In genomic region chr5:69492391-69493234, GRCh38 we compare ENCODE assay signal across 1 cellular context.
TF ChIP-seq lines count a peak whose summit lies in the region.

A gene with protein sequence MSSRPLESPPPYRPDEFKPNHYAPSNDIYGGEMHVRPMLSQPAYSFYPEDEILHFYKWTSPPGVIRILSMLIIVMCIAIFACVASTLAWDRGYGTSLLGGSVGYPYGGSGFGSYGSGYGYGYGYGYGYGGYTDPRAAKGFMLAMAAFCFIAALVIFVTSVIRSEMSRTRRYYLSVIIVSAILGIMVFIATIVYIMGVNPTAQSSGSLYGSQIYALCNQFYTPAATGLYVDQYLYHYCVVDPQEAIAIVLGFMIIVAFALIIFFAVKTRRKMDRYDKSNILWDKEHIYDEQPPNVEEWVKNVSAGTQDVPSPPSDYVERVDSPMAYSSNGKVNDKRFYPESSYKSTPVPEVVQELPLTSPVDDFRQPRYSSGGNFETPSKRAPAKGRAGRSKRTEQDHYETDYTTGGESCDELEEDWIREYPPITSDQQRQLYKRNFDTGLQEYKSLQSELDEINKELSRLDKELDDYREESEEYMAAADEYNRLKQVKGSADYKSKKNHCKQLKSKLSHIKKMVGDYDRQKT (plus strand): TSS chr5:69492790. CDS start chr5:69504245, 11,455 bp downstream.

TF ChIP-seq in HepG2, 621 proteins besides CTCF, POLR2A, EP300 and RAD21 (continued from another document and continues in another):
- TF ChIP-seq ZNF282 (IDR thresholded peaks at IDR 0.05; ENCODE audit: partially characterized antibody) (no peak), MXI1 (IDR thresholded peaks at IDR 0.05; ENCODE audit: borderline replicate concordance, low read depth, low read length) (peak; percentile 71; the same call in 1 of the 3 replicates), NFRKB (IDR thresholded peaks at IDR 0.05) (no peak), THYN1 (CRISPR knock-in tag; IDR thresholded peaks at IDR 0.05; ENCODE audit: borderline replicate concordance, low read depth) (no peak), NR3C1 (CRISPR knock-in tag; IDR thresholded peaks at IDR 0.05) (no peak), PAWR (CRISPR knock-in tag; IDR thresholded peaks at IDR 0.05; ENCODE audit: borderline replicate concordance) (no peak), PHF8 (CRISPR knock-in tag; IDR thresholded peaks at IDR 0.05) (peak; percentile 85), SP4 (CRISPR knock-in tag; IDR thresholded peaks at IDR 0.05) (peak; percentile 51), FOXP1 (IDR thresholded peaks at IDR 0.05) (no peak), FOXP1 (CRISPR knock-in tag; IDR thresholded peaks at IDR 0.05) (no peak; the same call in 1 of the 2 replicates), HOXA7 (CRISPR knock-in tag; IDR thresholded peaks at IDR 0.05) (0 out of 2 replicates have a peak, but pooled peaks have one; percentile 60), ZBTB7B (CRISPR knock-in tag; IDR thresholded peaks at IDR 0.05) (peak; percentile 54), MED8 (CRISPR knock-in tag; IDR thresholded peaks at IDR 0.05; ENCODE audit: insufficient replicate concordance) (peak; percentile 78), NFYC (CRISPR knock-in tag; IDR thresholded peaks at IDR 0.05) (peak; percentile 43), ISL2 (CRISPR knock-in tag; IDR thresholded peaks at IDR 0.05) (peak; percentile 6; the same call in 1 of the 2 replicates), RARG (CRISPR knock-in tag; IDR thresholded peaks at IDR 0.05; ENCODE audit: low read depth) (peak; percentile 86; the same call in 1 of the 2 replicates), ZNF572 (CRISPR knock-in tag; IDR thresholded peaks at IDR 0.05) (peak; percentile 98), DPF2 (CRISPR knock-in tag; IDR thresholded peaks at IDR 0.05; ENCODE audit: borderline replicate concordance, low read depth) (no peak), CBX1 (IDR thresholded peaks at IDR 0.05; ENCODE audit: low read depth) (no peak), ELF1 (CRISPR knock-in tag; IDR thresholded peaks at IDR 0.05) (peak; percentile 43), CCDC6 (CRISPR knock-in tag; IDR thresholded peaks at IDR 0.05) (peak; percentile 77; the same call in 1 of the 2 replicates), STAT5B (CRISPR knock-in tag; IDR thresholded peaks at IDR 0.05) (no peak), MAFG (CRISPR knock-in tag; IDR thresholded peaks at IDR 0.05) (no peak), ZNF331 (CRISPR knock-in tag; IDR thresholded peaks at IDR 0.05) (peak; percentile 48; the same call in 1 of the 2 replicates), ATF4 (CRISPR knock-in tag; IDR thresholded peaks at IDR 0.05) (no peak; a peak in 1 of 4 replicates), MAFK (conservative IDR thresholded peaks at IDR 0.05 in 1 of 2, IDR thresholded peaks at IDR 0.05 in 1 of 2; ENCODE audit: low read length in 2 of 2) (no peak), KLF16 (CRISPR knock-in tag; IDR thresholded peaks at IDR 0.05) (peak in 1 of 2 experiments; percentile 48; a peak in 1 of 4 replicates), MTA1 (CRISPR knock-in tag; IDR thresholded peaks at IDR 0.05; ENCODE audit: borderline replicate concordance) (peak; percentile 72; the same call in 1 of the 2 replicates), GABPA (IDR thresholded peaks at IDR 0.05; ENCODE audit: low read depth, low read length) (no peak), GABPA (CRISPR knock-in tag; IDR thresholded peaks at IDR 0.05; ENCODE audit: low read depth) (0 out of 2 replicates have a peak, but pooled peaks have one; percentile 7), ZNF709 (CRISPR knock-in tag; IDR thresholded peaks at IDR 0.05) (0 out of 2 replicates have a peak, but pooled peaks have one; percentile 52), POLR2G (IDR thresholded peaks at IDR 0.05; ENCODE audit: low read depth, low read length) (peak; percentile 83), ZMYM4 (CRISPR knock-in tag; IDR thresholded peaks at IDR 0.05) (peak; percentile 91), ZNF292 (CRISPR knock-in tag; IDR thresholded peaks at IDR 0.05; ENCODE audit: borderline replicate concordance, low read depth) (peak; percentile 89)
- TF ChIP-seq, protein P1, sequence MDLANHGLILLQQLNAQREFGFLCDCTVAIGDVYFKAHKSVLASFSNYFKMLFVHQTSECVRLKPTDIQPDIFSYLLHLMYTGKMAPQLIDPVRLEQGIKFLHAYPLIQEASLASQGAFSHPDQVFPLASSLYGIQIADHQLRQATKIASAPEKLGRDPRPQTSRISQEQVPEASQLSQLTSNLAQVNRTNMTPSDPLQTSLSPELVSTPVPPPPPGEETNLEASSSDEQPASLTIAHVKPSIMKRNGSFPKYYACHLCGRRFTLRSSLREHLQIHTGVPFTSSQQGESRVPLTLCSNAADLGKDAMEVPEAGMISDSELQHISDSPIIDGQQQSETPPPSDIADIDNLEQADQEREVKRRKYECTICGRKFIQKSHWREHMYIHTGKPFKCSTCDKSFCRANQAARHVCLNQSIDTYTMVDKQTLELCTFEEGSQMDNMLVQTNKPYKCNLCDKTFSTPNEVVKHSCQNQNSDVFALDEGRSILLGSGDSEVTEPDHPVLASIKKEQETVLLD (CRISPR knock-in tag; IDR thresholded peaks at IDR 0.05; ENCODE audit: low read depth), result no peak
- TF ChIP-seq, protein P2, sequence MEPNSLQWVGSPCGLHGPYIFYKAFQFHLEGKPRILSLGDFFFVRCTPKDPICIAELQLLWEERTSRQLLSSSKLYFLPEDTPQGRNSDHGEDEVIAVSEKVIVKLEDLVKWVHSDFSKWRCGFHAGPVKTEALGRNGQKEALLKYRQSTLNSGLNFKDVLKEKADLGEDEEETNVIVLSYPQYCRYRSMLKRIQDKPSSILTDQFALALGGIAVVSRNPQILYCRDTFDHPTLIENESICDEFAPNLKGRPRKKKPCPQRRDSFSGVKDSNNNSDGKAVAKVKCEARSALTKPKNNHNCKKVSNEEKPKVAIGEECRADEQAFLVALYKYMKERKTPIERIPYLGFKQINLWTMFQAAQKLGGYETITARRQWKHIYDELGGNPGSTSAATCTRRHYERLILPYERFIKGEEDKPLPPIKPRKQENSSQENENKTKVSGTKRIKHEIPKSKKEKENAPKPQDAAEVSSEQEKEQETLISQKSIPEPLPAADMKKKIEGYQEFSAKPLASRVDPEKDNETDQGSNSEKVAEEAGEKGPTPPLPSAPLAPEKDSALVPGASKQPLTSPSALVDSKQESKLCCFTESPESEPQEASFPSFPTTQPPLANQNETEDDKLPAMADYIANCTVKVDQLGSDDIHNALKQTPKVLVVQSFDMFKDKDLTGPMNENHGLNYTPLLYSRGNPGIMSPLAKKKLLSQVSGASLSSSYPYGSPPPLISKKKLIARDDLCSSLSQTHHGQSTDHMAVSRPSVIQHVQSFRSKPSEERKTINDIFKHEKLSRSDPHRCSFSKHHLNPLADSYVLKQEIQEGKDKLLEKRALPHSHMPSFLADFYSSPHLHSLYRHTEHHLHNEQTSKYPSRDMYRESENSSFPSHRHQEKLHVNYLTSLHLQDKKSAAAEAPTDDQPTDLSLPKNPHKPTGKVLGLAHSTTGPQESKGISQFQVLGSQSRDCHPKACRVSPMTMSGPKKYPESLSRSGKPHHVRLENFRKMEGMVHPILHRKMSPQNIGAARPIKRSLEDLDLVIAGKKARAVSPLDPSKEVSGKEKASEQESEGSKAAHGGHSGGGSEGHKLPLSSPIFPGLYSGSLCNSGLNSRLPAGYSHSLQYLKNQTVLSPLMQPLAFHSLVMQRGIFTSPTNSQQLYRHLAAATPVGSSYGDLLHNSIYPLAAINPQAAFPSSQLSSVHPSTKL (CRISPR knock-in tag; IDR thresholded peaks at IDR 0.05), result 0 out of 2 replicates have a peak, but pooled peaks have one; percentile 23
- TF ChIP-seq, protein P3, sequence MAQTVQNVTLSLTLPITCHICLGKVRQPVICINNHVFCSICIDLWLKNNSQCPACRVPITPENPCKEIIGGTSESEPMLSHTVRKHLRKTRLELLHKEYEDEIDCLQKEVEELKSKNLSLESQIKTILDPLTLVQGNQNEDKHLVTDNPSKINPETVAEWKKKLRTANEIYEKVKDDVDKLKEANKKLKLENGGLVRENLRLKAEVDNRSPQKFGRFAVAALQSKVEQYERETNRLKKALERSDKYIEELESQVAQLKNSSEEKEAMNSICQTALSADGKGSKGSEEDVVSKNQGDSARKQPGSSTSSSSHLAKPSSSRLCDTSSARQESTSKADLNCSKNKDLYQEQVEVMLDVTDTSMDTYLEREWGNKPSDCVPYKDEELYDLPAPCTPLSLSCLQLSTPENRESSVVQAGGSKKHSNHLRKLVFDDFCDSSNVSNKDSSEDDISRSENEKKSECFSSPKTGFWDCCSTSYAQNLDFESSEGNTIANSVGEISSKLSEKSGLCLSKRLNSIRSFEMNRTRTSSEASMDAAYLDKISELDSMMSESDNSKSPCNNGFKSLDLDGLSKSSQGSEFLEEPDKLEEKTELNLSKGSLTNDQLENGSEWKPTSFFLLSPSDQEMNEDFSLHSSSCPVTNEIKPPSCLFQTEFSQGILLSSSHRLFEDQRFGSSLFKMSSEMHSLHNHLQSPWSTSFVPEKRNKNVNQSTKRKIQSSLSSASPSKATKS (CRISPR knock-in tag; IDR thresholded peaks at IDR 0.05), result no peak; the same call in 1 of the 2 replicates
- TF ChIP-seq, protein P4, sequence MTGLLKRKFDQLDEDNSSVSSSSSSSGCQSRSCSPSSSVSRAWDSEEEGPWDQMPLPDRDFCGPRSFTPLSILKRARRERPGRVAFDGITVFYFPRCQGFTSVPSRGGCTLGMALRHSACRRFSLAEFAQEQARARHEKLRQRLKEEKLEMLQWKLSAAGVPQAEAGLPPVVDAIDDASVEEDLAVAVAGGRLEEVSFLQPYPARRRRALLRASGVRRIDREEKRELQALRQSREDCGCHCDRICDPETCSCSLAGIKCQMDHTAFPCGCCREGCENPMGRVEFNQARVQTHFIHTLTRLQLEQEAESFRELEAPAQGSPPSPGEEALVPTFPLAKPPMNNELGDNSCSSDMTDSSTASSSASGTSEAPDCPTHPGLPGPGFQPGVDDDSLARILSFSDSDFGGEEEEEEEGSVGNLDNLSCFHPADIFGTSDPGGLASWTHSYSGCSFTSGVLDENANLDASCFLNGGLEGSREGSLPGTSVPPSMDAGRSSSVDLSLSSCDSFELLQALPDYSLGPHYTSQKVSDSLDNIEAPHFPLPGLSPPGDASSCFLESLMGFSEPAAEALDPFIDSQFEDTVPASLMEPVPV (CRISPR knock-in tag; IDR thresholded peaks at IDR 0.05), result peak; percentile 27; the same call in 1 of the 2 replicates
- TF ChIP-seq, protein P5, sequence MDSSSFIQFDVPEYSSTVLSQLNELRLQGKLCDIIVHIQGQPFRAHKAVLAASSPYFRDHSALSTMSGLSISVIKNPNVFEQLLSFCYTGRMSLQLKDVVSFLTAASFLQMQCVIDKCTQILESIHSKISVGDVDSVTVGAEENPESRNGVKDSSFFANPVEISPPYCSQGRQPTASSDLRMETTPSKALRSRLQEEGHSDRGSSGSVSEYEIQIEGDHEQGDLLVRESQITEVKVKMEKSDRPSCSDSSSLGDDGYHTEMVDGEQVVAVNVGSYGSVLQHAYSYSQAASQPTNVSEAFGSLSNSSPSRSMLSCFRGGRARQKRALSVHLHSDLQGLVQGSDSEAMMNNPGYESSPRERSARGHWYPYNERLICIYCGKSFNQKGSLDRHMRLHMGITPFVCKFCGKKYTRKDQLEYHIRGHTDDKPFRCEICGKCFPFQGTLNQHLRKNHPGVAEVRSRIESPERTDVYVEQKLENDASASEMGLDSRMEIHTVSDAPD (CRISPR knock-in tag; IDR thresholded peaks at IDR 0.05), result peak; percentile 20; the same call in 1 of the 2 replicates
- TF ChIP-seq, protein P6, sequence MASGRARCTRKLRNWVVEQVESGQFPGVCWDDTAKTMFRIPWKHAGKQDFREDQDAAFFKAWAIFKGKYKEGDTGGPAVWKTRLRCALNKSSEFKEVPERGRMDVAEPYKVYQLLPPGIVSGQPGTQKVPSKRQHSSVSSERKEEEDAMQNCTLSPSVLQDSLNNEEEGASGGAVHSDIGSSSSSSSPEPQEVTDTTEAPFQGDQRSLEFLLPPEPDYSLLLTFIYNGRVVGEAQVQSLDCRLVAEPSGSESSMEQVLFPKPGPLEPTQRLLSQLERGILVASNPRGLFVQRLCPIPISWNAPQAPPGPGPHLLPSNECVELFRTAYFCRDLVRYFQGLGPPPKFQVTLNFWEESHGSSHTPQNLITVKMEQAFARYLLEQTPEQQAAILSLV (CRISPR knock-in tag; IDR thresholded peaks at IDR 0.05; ENCODE audit: borderline replicate concordance), result peak; percentile 78
- TF ChIP-seq, protein P7, sequence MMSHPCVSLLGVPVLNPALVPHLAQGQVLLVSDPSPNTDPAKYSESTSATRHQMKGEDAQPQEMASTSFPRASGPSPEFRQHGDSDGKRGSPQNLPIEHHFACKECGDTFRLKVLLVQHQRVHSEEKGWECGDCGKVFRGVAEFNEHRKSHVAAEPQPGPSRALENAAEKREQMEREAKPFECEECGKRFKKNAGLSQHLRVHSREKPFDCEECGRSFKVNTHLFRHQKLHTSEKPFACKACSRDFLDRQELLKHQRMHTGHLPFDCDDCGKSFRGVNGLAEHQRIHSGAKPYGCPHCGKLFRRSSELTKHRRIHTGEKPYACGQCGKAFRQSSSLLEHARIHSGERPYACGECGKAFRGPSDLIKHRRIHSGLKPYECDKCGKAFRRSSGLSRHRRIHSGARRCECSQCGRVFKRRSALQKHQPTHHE (CRISPR knock-in tag; IDR thresholded peaks at IDR 0.05; ENCODE audit: borderline replicate concordance), result peak; percentile 97
- TF ChIP-seq, protein P8, sequence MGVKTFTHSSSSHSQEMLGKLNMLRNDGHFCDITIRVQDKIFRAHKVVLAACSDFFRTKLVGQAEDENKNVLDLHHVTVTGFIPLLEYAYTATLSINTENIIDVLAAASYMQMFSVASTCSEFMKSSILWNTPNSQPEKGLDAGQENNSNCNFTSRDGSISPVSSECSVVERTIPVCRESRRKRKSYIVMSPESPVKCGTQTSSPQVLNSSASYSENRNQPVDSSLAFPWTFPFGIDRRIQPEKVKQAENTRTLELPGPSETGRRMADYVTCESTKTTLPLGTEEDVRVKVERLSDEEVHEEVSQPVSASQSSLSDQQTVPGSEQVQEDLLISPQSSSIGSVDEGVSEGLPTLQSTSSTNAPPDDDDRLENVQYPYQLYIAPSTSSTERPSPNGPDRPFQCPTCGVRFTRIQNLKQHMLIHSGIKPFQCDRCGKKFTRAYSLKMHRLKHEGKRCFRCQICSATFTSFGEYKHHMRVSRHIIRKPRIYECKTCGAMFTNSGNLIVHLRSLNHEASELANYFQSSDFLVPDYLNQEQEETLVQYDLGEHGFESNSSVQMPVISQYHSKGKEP (CRISPR knock-in tag; IDR thresholded peaks at IDR 0.05), result no peak
- TF ChIP-seq, protein P9, sequence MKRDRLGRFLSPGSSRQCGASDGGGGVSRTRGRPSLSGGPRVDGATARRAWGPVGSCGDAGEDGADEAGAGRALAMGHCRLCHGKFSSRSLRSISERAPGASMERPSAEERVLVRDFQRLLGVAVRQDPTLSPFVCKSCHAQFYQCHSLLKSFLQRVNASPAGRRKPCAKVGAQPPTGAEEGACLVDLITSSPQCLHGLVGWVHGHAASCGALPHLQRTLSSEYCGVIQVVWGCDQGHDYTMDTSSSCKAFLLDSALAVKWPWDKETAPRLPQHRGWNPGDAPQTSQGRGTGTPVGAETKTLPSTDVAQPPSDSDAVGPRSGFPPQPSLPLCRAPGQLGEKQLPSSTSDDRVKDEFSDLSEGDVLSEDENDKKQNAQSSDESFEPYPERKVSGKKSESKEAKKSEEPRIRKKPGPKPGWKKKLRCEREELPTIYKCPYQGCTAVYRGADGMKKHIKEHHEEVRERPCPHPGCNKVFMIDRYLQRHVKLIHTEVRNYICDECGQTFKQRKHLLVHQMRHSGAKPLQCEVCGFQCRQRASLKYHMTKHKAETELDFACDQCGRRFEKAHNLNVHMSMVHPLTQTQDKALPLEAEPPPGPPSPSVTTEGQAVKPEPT (CRISPR knock-in tag; IDR thresholded peaks at IDR 0.05; ENCODE audit: low read depth), result peak; percentile 83; the same call in 1 of the 2 replicates
